8 cellular contexts compared by ENCODE assay signal in genomic region chr13:100131863-100132574, GRCh38. TPM values are rescaled to one million over a fixed set of nuclear protein-coding genes. Genes with fewer than 3 reads are reported as not detected.
DNase-seq lines count a peak whose midpoint lies in the region; ATAC-seq and TF ChIP-seq lines count a peak whose summit lies in the region.

No MANE protein-coding gene starts in this region.

- H3K4me3 Mint-ChIP-seq in activated naive CD8-positive, alpha-beta T cell treated with anti-CD3 and anti-CD28 coated beads, Interleukin-2, amount 10 ng/mL, durations not matched to agents 7 days and 5 days, result no peak overlapping the region

- no peaks in the 10 kb centered on the region for H3K27me3 ChIP-seq in BE2C
- H3K27me3 ChIP-seq in HAP-1 (ENCODE audit: low read depth), result no peaks in the 10 kb centered on the region

- ATAC-seq in HG03196 (IDR thresholded peaks at IDR 0.05; ENCODE audit: unreplicated experiment) (peak; percentile 49), GM21526 (IDR thresholded peaks at IDR 0.05; ENCODE audit: low FRiP score, unreplicated experiment) (no peak)
- ATAC-seq in activated naive CD8-positive, alpha-beta T cell treated with anti-CD3 and anti-CD28 coated beads, Interleukin-2, amount 10 ng/mL, durations not matched to agents 7 days and 5 days (ENCODE audit: low read depth), result peak; percentile 52

- H3K4me1 ChIP-seq in BE2C (peaks cover 19% of the 10 kb centered on the region), HAP-1 (no peaks in the 10 kb centered on the region)

- DNase-seq in BE2C (peak; percentile 34), myocyte (ENCODE audit: low read depth) (peak; percentile 43), amygdala (lab: John Stamatoyannopoulos, UW) (no peak), HAP-1 (ENCODE audit: low spot score in 2 of 2) (no peak), ecto neural progenitor cell (ENCODE audit: low spot score) (no peak)
- no peak for DNase-seq in activated naive CD8-positive, alpha-beta T cell treated with anti-CD3 and anti-CD28 coated beads, Interleukin-2, amount 10 ng/mL, durations not matched to agents 7 days and 5 days

- TF ChIP-seq CTCF in BE2C (IDR thresholded peaks at IDR 0.05; ENCODE audit: low read depth, low read length), result no peak

- POLR2A ChIA-PET in activated naive CD8-positive, alpha-beta T cell treated with anti-CD3 and anti-CD28 coated beads, Interleukin-2, amount 10 ng/mL, durations not matched to agents 7 days and 5 days (lab: Charles Lee), result no interaction called here

- peaks cover 15% of the 10 kb centered on the region for H3K4me1 Mint-ChIP-seq in activated naive CD8-positive, alpha-beta T cell treated with anti-CD3 and anti-CD28 coated beads, Interleukin-2, amount 10 ng/mL, durations not matched to agents 7 days and 5 days

- no peak overlapping the region for H3K4me3 ChIP-seq in BE2C (ENCODE audit: low read depth, low read length)
- H3K4me3 ChIP-seq in HAP-1, result no peak overlapping the region

- H3K9me3 Mint-ChIP-seq in activated naive CD8-positive, alpha-beta T cell treated with anti-CD3 and anti-CD28 coated beads, Interleukin-2, amount 10 ng/mL, durations not matched to agents 7 days and 5 days, result no peaks in the 10 kb centered on the region

- H3K27me3 Mint-ChIP-seq in activated naive CD8-positive, alpha-beta T cell treated with anti-CD3 and anti-CD28 coated beads, Interleukin-2, amount 10 ng/mL, durations not matched to agents 7 days and 5 days, result no peaks in the 10 kb centered on the region

- H3K9me3 ChIP-seq in BE2C (no peaks in the 10 kb centered on the region), HAP-1 (no peaks in the 10 kb centered on the region)

- peaks cover 11% of the 10 kb centered on the region for H3K36me3 Mint-ChIP-seq in activated naive CD8-positive, alpha-beta T cell treated with anti-CD3 and anti-CD28 coated beads, Interleukin-2, amount 10 ng/mL, durations not matched to agents 7 days and 5 days

- in situ Hi-C loops in HAP-1 (cut with MboI; ENCODE audit: low sequenced_read_pairs), result no loop called here

- H3K36me3 ChIP-seq in BE2C (no peaks in the 10 kb centered on the region), HAP-1 (replicated peaks) (no peaks in the 10 kb centered on the region)

- no peak overlapping the region for H3K27ac Mint-ChIP-seq in activated naive CD8-positive, alpha-beta T cell treated with anti-CD3 and anti-CD28 coated beads, Interleukin-2, amount 10 ng/mL, durations not matched to agents 7 days and 5 days

RNA-seq across cellular contexts. Expression of gene PCCA, which starts 43.1 kb away (rescaled TPM):
- polyA plus RNA-seq in BE2C (2012; ENCODE audit: insufficient read depth, insufficient read length, low read depth), result 9.7 TPM
- 10 to 100 TPM; 14.5 to 16.5 TPM for total RNA-seq in activated naive CD8-positive, alpha-beta T cell treated with anti-CD3 and anti-CD28 coated beads, Interleukin-2, amount 10 ng/mL, durations not matched to agents 7 days and 5 days
- total RNA-seq in myocyte, result 14.3 and 40.4 TPM in 2 replicates
- polyA plus RNA-seq in myocyte (2012), result 8.6 TPM

Comparison
In these comparisons a context has a peak if more than half of its experiments do, and no peak if none do; other contexts are left out.
1. DNase-seq: peak in BE2C (single experiment) and myocyte (single experiment); none in activated naive CD8-positive, alpha-beta T cell treated with anti-CD3 and anti-CD28 coated beads, Interleukin-2, amount 10 ng/mL, durations not matched to agents 7 days and 5 days (single experiment), amygdala (0 of 56), HAP-1 (0 of 2) and ecto neural progenitor cell (single experiment).